25 cellular contexts compared by ENCODE assay signal in the genomic region with DNA sequence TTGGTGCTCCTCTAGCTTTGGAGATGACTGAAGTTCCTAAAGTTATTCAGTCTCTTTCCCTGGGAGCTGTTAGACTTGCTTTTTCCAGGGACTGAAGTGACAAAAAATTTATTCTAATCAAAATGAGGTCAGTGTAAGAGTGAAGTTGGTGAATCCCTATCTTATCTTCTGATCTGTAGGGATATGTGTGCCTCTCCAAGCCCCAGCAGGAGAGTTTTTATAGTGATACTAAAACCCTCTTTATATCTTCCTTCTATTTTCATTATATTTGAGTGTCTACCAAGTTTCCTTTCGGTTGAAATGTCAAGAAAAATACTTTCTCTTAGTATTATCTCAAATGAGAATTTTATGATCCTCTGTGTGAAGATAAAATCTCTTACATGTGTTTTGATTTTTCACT. TPM values are rescaled to one million over a fixed set of nuclear protein-coding genes. Genes with fewer than 3 reads are reported as not detected.
"Had no signal": no experiment of that assay in that cellular context is flagged by ENCODE, and none has a peak within 500 bp of the region (broad histone marks: within the 10 kb centered on the region; RNA-seq: fewer than 3 reads in every experiment).

No MANE protein-coding gene starts in this region.

- H3K9me3 Mint-ChIP-seq: activated naive CD4-positive, alpha-beta T cell treated with anti-CD3 and anti-CD28 coated beads, Interleukin-2, amount 50 U/mL, for 72 hours; activated T-cell treated with anti-CD3 and anti-CD28 coated beads, Interleukin-2, amount 50 U/mL, for 24 hours; activated T-helper 17 cell treated with anti-CD3 and anti-CD28 coated beads, Interleukin-2, amount 50 U/mL, for 72 hours; effector memory CD8-positive, alpha-beta T cell; naive thymus-derived CD4-positive, alpha-beta T cell; stimulated activated naive CD8-positive, alpha-beta T cell treated with anti-CD3 and anti-CD28 coated beads, Interleukin-15, Interleukin-2, amounts not matched to agents 100 ng/mL and 50 ng/mL, for 24 hours; T-cell; T-helper 2 cell treated with Interferon-gamma antibody and Interleukin-4, amounts not matched to agents 5 μg/mL and 100 μg/mL, for 36 hours had no signal

- H3K4me3 ChIP-seq: ascending aorta, colonic mucosa, dorsolateral prefrontal cortex, ovary, thyroid gland had no signal

- H3K4me3 Mint-ChIP-seq: activated T-cell treated with anti-CD3 and anti-CD28 coated beads, Interleukin-2, amount 50 U/mL, for 24 hours; activated T-helper 17 cell treated with anti-CD3 and anti-CD28 coated beads, Interleukin-2, amount 50 U/mL, for 72 hours; effector memory CD8-positive, alpha-beta T cell; naive thymus-derived CD4-positive, alpha-beta T cell; stimulated activated naive CD8-positive, alpha-beta T cell treated with anti-CD3 and anti-CD28 coated beads, Interleukin-15, Interleukin-2, amounts not matched to agents 100 ng/mL and 50 ng/mL, for 24 hours; T-cell; T-helper 2 cell treated with Interferon-gamma antibody and Interleukin-4, amounts not matched to agents 5 μg/mL and 100 μg/mL, for 36 hours had no signal

- H3K36me3 ChIP-seq: ascending aorta, brain microvascular endothelial cell, colonic mucosa, ovary, thyroid gland had no signal

- DNase-seq: activated CD4-positive, alpha-beta T cell treated with anti-CD3 and anti-CD28 coated beads, Interleukin-2, amount 50 U/mL, for 4 hours; activated CD8-positive, alpha-beta memory T cell treated with anti-CD3 and anti-CD28 coated beads for 24 hours; activated CD8-positive, alpha-beta memory T cell treated with anti-CD3 and anti-CD28 coated beads, Interleukin-2, amount 50 U/mL, for 4 hours; activated T-cell treated with anti-CD3 and anti-CD28 coated beads, Interleukin-2, amount 50 U/mL, for 24 hours; brain microvascular endothelial cell; caudate nucleus; colonic mucosa; dorsolateral prefrontal cortex; effector memory CD8-positive, alpha-beta T cell; foreskin melanocyte; left ventricle myocardium superior; naive thymus-derived CD4-positive, alpha-beta T cell; ovary; right cardiac atrium; stimulated activated CD4-positive, alpha-beta T cell treated with anti-CD3 and anti-CD28 coated beads, Interleukin-4, amount 100 ng/mL, for 24 hours; substantia nigra; T-cell; thyroid gland had no signal

- H3K4me1 Mint-ChIP-seq: activated T-helper 17 cell treated with anti-CD3 and anti-CD28 coated beads, Interleukin-2, amount 50 U/mL, for 72 hours had no signal

- H3K27ac ChIP-seq: ascending aorta, brain microvascular endothelial cell, colonic mucosa, dorsolateral prefrontal cortex, ovary, thyroid gland had no signal

- H3K36me3 Mint-ChIP-seq: activated naive CD4-positive, alpha-beta T cell treated with anti-CD3 and anti-CD28 coated beads, Interleukin-2, amount 50 U/mL, for 72 hours; naive thymus-derived CD4-positive, alpha-beta T cell; T-cell had no signal

- H3K27ac Mint-ChIP-seq: activated naive CD4-positive, alpha-beta T cell treated with anti-CD3 and anti-CD28 coated beads, Interleukin-2, amount 50 U/mL, for 72 hours; activated T-cell treated with anti-CD3 and anti-CD28 coated beads, Interleukin-2, amount 50 U/mL, for 24 hours; activated T-helper 17 cell treated with anti-CD3 and anti-CD28 coated beads, Interleukin-2, amount 50 U/mL, for 72 hours; naive thymus-derived CD4-positive, alpha-beta T cell; stimulated activated naive CD8-positive, alpha-beta T cell treated with anti-CD3 and anti-CD28 coated beads, Interleukin-15, Interleukin-2, amounts not matched to agents 100 ng/mL and 50 ng/mL, for 24 hours; T-cell; T-helper 2 cell treated with Interferon-gamma antibody and Interleukin-4, amounts not matched to agents 5 μg/mL and 100 μg/mL, for 36 hours had no signal

- H3K27me3 ChIP-seq: ascending aorta, brain microvascular endothelial cell, colonic mucosa, dorsolateral prefrontal cortex, ovary, thyroid gland had no signal

- ATAC-seq: activated naive CD4-positive, alpha-beta T cell treated with anti-CD3 and anti-CD28 coated beads, Interleukin-2, amount 50 U/mL, for 72 hours; activated T-helper 17 cell treated with anti-CD3 and anti-CD28 coated beads, Interleukin-2, amount 50 U/mL, for 72 hours; effector memory CD8-positive, alpha-beta T cell; esophagus mucosa; left ventricle myocardium superior; naive thymus-derived CD4-positive, alpha-beta T cell; right cardiac atrium; T-cell had no signal

- H3K4me1 ChIP-seq: ascending aorta, colonic mucosa had no signal

- H3K9me3 ChIP-seq: ascending aorta, colonic mucosa, ovary, thyroid gland had no signal

- H3K27me3 Mint-ChIP-seq: activated T-helper 17 cell treated with anti-CD3 and anti-CD28 coated beads, Interleukin-2, amount 50 U/mL, for 72 hours; effector memory CD8-positive, alpha-beta T cell; stimulated activated naive CD8-positive, alpha-beta T cell treated with anti-CD3 and anti-CD28 coated beads, Interleukin-15, Interleukin-2, amounts not matched to agents 100 ng/mL and 50 ng/mL, for 24 hours; T-cell had no signal

- FAIRE-seq: endothelial cell of umbilical vein had no signal

RNA-seq across cellular contexts. Expression of a gene that starts 18.9 kb away (rescaled TPM):
- polyA plus RNA-seq: naive thymus-derived CD4-positive, alpha-beta T cell had no signal
